19 cellular contexts compared by ENCODE assay signal in the genomic region with DNA sequence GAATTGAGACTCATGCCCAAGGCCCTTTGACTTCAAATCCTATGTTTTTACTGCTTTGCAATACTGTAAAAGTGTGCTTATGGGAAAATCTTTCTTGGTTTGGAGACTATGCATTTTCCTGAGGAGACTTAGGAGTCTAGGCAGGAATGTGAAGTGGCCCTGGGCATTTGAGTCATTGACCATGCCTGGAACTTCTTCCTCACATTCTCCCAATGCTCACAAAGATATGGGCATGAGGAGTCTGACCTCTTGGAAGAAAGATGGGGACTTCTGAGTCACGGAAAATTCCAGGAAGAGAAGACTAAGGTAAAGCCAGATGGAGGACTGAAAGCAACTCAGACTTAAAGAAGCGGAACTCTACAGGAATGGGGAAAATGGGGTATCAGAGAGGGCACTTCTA. TPM values are rescaled to one million over a fixed set of nuclear protein-coding genes. Genes with fewer than 3 reads are reported as not detected.
DNase-seq lines count a peak whose midpoint lies in the region; TF ChIP-seq lines count a peak whose summit lies in the region.
"Had no signal": no experiment of that assay in that cellular context is flagged by ENCODE, and none has a peak within 500 bp of the region (broad histone marks: within the 10 kb centered on the region; RNA-seq: fewer than 3 reads in every experiment).

No MANE protein-coding gene starts in this region.

- no peak overlapping the region for H3K9ac ChIP-seq in colonic mucosa (ENCODE audit: low read depth in 2 of 2, low read length in 2 of 2)

- TF ChIP-seq CTCF in fibroblast of mammary gland (conservative IDR thresholded peaks at IDR 0.05; ENCODE audit: control insufficient read depth, insufficient read depth, low read depth, low read length) (no peak), colonic mucosa (IDR thresholded peaks at IDR 0.05) (no peak), stomach (IDR thresholded peaks at IDR 0.05) (no peak)

- WGBS in stomach, 5 donors = 76 to 87% (median 83%) methylated on average over 2 of the region's 2 CpGs

- no peak for TF ChIP-seq POLR2A in stomach (IDR thresholded peaks at IDR 0.05)

- H3K27ac ChIP-seq in colonic mucosa = no peak overlapping the region
- no peak overlapping the region for H3K27ac ChIP-seq in stomach
- H3K27ac ChIP-seq: suprapubic skin had no signal

- TF ChIP-seq EP300 in stomach (IDR thresholded peaks at IDR 0.05) = no peak

- DNase-seq in EL (peak; percentile 67), M059J (ENCODE audit: low read depth) (peak; percentile 79), fibroblast of mammary gland (ENCODE audit: low read depth) (peak; percentile 56), renal cortical epithelial cell (ENCODE audit: low read depth) (peak; percentile 18), anterior cingulate cortex (lab: John Stamatoyannopoulos, UW) (no peak), colonic mucosa (no peak), stomach (no peak)
- DNase-seq: activated CD4-positive, alpha-beta T cell treated with anti-CD3 and anti-CD28 coated beads, Interleukin-2, amount 10 ng/mL, durations not matched to agents 7 days and 5 days; activated naive CD4-positive, alpha-beta T cell treated with anti-CD3 and anti-CD28 coated beads, Interleukin-2, amount 50 U/mL, for 16 hours; DMS79; effector CD4-positive, alpha-beta T cell; GOT3; mucosa of descending colon; NCI-H1417 treated with DMSO at 0.1 percent for 48 hours; NCI-H524; RPMI8226; T-helper 17 cell had no signal

- H3K4me3 ChIP-seq in fibroblast of mammary gland (ENCODE audit: control insufficient read depth, low read depth, low read length) = no peak overlapping the region
- H3K4me3 ChIP-seq in colonic mucosa = no peak overlapping the region
- H3K4me3 ChIP-seq in stomach = no peak overlapping the region
- H3K4me3 ChIP-seq: MG63, mucosa of descending colon, suprapubic skin had no signal

- H3K36me3 ChIP-seq in colonic mucosa (no peaks in the 10 kb centered on the region), stomach (no peaks in the 10 kb centered on the region)
- H3K36me3 ChIP-seq: MG63, suprapubic skin had no signal

- H3K4me1 ChIP-seq in colonic mucosa (no peaks in the 10 kb centered on the region), stomach (peaks cover 0 to 23% (median 11%) of the 10 kb centered on the region in 4 donors)

- H3K27me3 ChIP-seq in colonic mucosa (no peaks in the 10 kb centered on the region), stomach (no peaks in the 10 kb centered on the region)
- H3K27me3 ChIP-seq: suprapubic skin had no signal

- intact Hi-C loops in colonic mucosa (cut with DNase I) = no loop called here
- intact Hi-C loops in stomach (cut with DNase I; ENCODE audit: low total_unique reads) = no loop called here

- H3K9me3 ChIP-seq in colonic mucosa (no peaks in the 10 kb centered on the region), stomach (no peaks in the 10 kb centered on the region)
- H3K9me3 ChIP-seq: MG63, mucosa of descending colon, suprapubic skin had no signal

RNA-seq across cellular contexts. Expression of a gene that starts 38.2 kb away (rescaled TPM):
- 3.9 and 7.8 TPM in 2 replicates for total RNA-seq in M059J (2014; rRNA removed; shearing (Covaris generic))
- total RNA-seq in renal cortical epithelial cell (11.1 and 14.3 TPM in 2 replicates), colonic mucosa (1 to 10 TPM; 7.4 TPM), stomach (10 to 100 TPM in 3 of 5 donors, 1 to 10 TPM in 1, under 1 TPM in 1; 0.58 to 39.3 (median 12.6) TPM)
- polyA plus RNA-seq in stomach = 1 to 10 TPM; 3.6 to 5.7 (median 4.9) TPM

Comparison
In these comparisons a context has a peak if more than half of its experiments do, and no peak if none do; other contexts are left out.
1. DNase-seq: peak in EL (single experiment), M059J (single experiment), fibroblast of mammary gland (single experiment) and renal cortical epithelial cell (single experiment); none in anterior cingulate cortex (0 of 58), colonic mucosa (single experiment) and stomach (single experiment).